Comparison of ENCODE assay signal across 8 cellular contexts in genomic region chr1:232950197-232950918, GRCh38. TPM values are rescaled to one million over a fixed set of nuclear protein-coding genes. Genes with fewer than 3 reads are reported as not detected.
DNase-seq lines count a peak whose midpoint lies in the region; TF ChIP-seq lines count a peak whose summit lies in the region.

Gene NTPCR, plus strand, starts transcription at chr1:232950611. Its CDS starts 100 bp downstream, at chr1:232950711.

- no peaks in the 10 kb centered on the region for H3K27me3 ChIP-seq in H9 (ENCODE audit: insufficient read depth, low read length)
- no peaks in the 10 kb centered on the region for H3K27me3 ChIP-seq in MG63
- H3K27me3 ChIP-seq in neural progenitor cell, result no peaks in the 10 kb centered on the region

- TF ChIP-seq CTCF in H9 (conservative IDR thresholded peaks at IDR 0.05) (peak; percentile 19; the same call in 1 of the 3 replicates), foreskin fibroblast (IDR thresholded peaks at IDR 0.05; ENCODE audit: low read depth, low read length) (no peak), neural progenitor cell (IDR thresholded peaks at IDR 0.05) (peak; percentile 5)

- H3K79me2 ChIP-seq in H9 (ENCODE audit: insufficient read depth, low read length) (peaks cover 9% of the 10 kb centered on the region; the same call in 1 of the 2 replicates), neural progenitor cell (ENCODE audit: low read depth) (peaks cover 49% of the 10 kb centered on the region)

- H3K27ac ChIP-seq in H9 (ENCODE audit: insufficient read length, low read depth, low read length) (peak within 1 kb of the TSS; percentile 66), neural progenitor cell (no peak within 1 kb of the TSS)

- no peaks in the 10 kb centered on the region for H3F3A ChIP-seq in neural progenitor cell (ENCODE audit: low read depth)

- H3K36me3 ChIP-seq in ES-I3 (ENCODE audit: insufficient read depth, low read length) (no peaks in the 10 kb centered on the region), MG63 (peaks cover 5% of the 10 kb centered on the region; the same call in 1 of the 2 replicates), neural progenitor cell (no peaks in the 10 kb centered on the region)

- H4K91ac ChIP-seq in H9 (ENCODE audit: insufficient read length, low read depth, low read length), result no peak within 1 kb of the TSS

- H3K4me2 ChIP-seq in H9 (ENCODE audit: insufficient read depth, insufficient read length, low read length), result peak within 1 kb of the TSS; percentile 71
- H3K4me2 ChIP-seq in neural progenitor cell, result peak within 1 kb of the TSS; percentile 90

- H3K9me3 ChIP-seq in ES-I3 (ENCODE audit: control insufficient read depth, insufficient read depth, low read length) (no peaks in the 10 kb centered on the region), H9 (ENCODE audit: control insufficient read depth, low read depth, low read length) (no peaks in the 10 kb centered on the region), MG63 (no peaks in the 10 kb centered on the region), neural progenitor cell (ENCODE audit: low read depth) (no peaks in the 10 kb centered on the region)

- no peak within 1 kb of the TSS for H3K56ac ChIP-seq in H9 (ENCODE audit: insufficient read length, low read depth, low read length)

- H3K4me3 ChIP-seq in MG63, result peak within 1 kb of the TSS; percentile 86
- H3K4me3 ChIP-seq in foreskin fibroblast (ENCODE audit: low read depth in 1 of 2, low read length in 2 of 2), result peak within 1 kb of the TSS; percentile 74 to 90
- H3K4me3 ChIP-seq in neural progenitor cell, result peak within 1 kb of the TSS; percentile 89

- H2AK5ac ChIP-seq in H9 (ENCODE audit: insufficient read length, low read length), result no peak within 1 kb of the TSS

- H2AFZ ChIP-seq in H9 (ENCODE audit: low read length), result peak within 1 kb of the TSS; percentile 98
- H2AFZ ChIP-seq in neural progenitor cell (replicated peaks), result peak within 1 kb of the TSS; percentile 99

- no peak within 1 kb of the TSS for H3K23ac ChIP-seq in H9 (ENCODE audit: insufficient read length, low read depth, low read length)

- H3K9ac ChIP-seq in ES-I3 (ENCODE audit: low read depth, low read length) (peak within 1 kb of the TSS; percentile 87), H9 (ENCODE audit: extremely low read depth, insufficient read length, low read length) (peak within 1 kb of the TSS; percentile 87), neural progenitor cell (peak within 1 kb of the TSS; percentile 44)

- H3K27ac Mint-ChIP-seq in H9, result peak within 1 kb of the TSS; percentile 84 to 99 (median 99)
- peak within 1 kb of the TSS; percentile 98 for H3K27ac Mint-ChIP-seq in neural progenitor cell

- H3K4me1 Mint-ChIP-seq in H9 (peaks cover 38 to 41% of the 10 kb centered on the region in 2 experiments), neural progenitor cell (peaks cover 39% of the 10 kb centered on the region)

- H3K36me3 Mint-ChIP-seq in H9 (ENCODE audit: insufficient read depth in 1 of 3, low read depth in 3 of 3), result peaks cover 0 to 4% (median 0%) of the 10 kb centered on the region in 3 experiments; a peak in 1 of 7 replicates
- peaks cover 5% of the 10 kb centered on the region for H3K36me3 Mint-ChIP-seq in neural progenitor cell

- H3K4me1 ChIP-seq in ES-I3 (ENCODE audit: insufficient read depth, low read length) (peaks cover 25% of the 10 kb centered on the region), H9 (ENCODE audit: insufficient read depth, low read length) (peaks cover 4% of the 10 kb centered on the region; the same call in 1 of the 2 replicates), neural progenitor cell (peaks cover 18% of the 10 kb centered on the region)

- H3K27me3 Mint-ChIP-seq in H9 (ENCODE audit: low read depth), result peaks cover 6% of the 10 kb centered on the region; the same call in 1 of the 2 replicates
- peaks cover 4% of the 10 kb centered on the region for H3K27me3 Mint-ChIP-seq in neural progenitor cell (ENCODE audit: insufficient read depth, low read depth)

- no CpG with 5 or more reads among the region's 47 CpGs for WGBS in H9 (ENCODE audit: extremely low coverage, insufficient read length, low lambda C conversion rate)

- no peak within 1 kb of the TSS for H2BK12ac ChIP-seq in H9 (ENCODE audit: insufficient read length, low read depth, low read length)

- no peak within 1 kb of the TSS for H4K8ac ChIP-seq in H9 (replicated peaks; ENCODE audit: insufficient read length, low read depth, low read length)

- H3K79me1 ChIP-seq in H9 (ENCODE audit: insufficient read depth, low read depth, low read length, poor library complexity, severe bottlenecking), result peaks cover 6% of the 10 kb centered on the region

- H3K23me2 ChIP-seq in H9 (ENCODE audit: insufficient read length, low read depth, low read length, poor library complexity, severe bottlenecking), result peaks cover 3% of the 10 kb centered on the region

- H3K9me3 Mint-ChIP-seq in H9 (no peaks in the 10 kb centered on the region; a peak in 1 of 5 replicates), neural progenitor cell (no peaks in the 10 kb centered on the region)

- no peak within 1 kb of the TSS for H4K5ac ChIP-seq in H9 (ENCODE audit: insufficient read length, low read depth, low read length)

- H2BK20ac ChIP-seq in H9 (ENCODE audit: low read depth, low read length, poor library complexity, severe bottlenecking), result no peak within 1 kb of the TSS

- peak within 1 kb of the TSS; percentile 91 for H3K18ac ChIP-seq in H9 (ENCODE audit: insufficient read length, low read depth, low read length)

- H3K4ac ChIP-seq in H9 (ENCODE audit: low read depth, low read length), result no peak within 1 kb of the TSS

- peak within 1 kb of the TSS; percentile 93; the same call in 1 of the 2 replicates for H3K14ac ChIP-seq in H9 (ENCODE audit: insufficient read depth, low read length)

- H2BK15ac ChIP-seq in H9 (ENCODE audit: low read depth, low read length), result 0 out of 2 replicates have a peak within 1 kb of the TSS, but pooled peaks have one; percentile 17

- no peak within 1 kb of the TSS for H2BK5ac ChIP-seq in H9 (ENCODE audit: insufficient read length, low read length)

- H3K4me3 Mint-ChIP-seq in H9 (peak within 1 kb of the TSS; percentile 83 to 98), neural progenitor cell (peak within 1 kb of the TSS; percentile 98)

- no peak within 1 kb of the TSS for H3T11ph ChIP-seq in H9 (ENCODE audit: low read length)

- DNase-seq in H9, result peak; percentile 96
- DNase-seq in MG63, result peak; percentile 93
- peak; percentile 91 for DNase-seq in SIG-M5 treated with dmso at 0.1 percent for 504 hours (lab: John Stamatoyannopoulos, UW; ENCODE audit: unreplicated experiment)
- peak; percentile 95 for DNase-seq in activated gamma-delta T cell treated with Interleukin-2 at 50 U/mL for 16 hours
- peak; percentile 88 to 97 for DNase-seq in foreskin fibroblast
- DNase-seq in neural progenitor cell (ENCODE audit: low spot score), result peak; percentile 98
- peak; percentile 76 for DNase-seq in stromal cell of bone marrow (ENCODE audit: low read depth)

- H2BK120ac ChIP-seq in H9 (ENCODE audit: low read depth, low read length, poor library complexity, severe bottlenecking), result no peak within 1 kb of the TSS

- no peaks in the 10 kb centered on the region for H4K20me1 ChIP-seq in H9 (ENCODE audit: control insufficient read depth, insufficient read depth, insufficient read length)
- peaks cover 3% of the 10 kb centered on the region for H4K20me1 ChIP-seq in neural progenitor cell (ENCODE audit: low read depth)

RNA-seq across cellular contexts. Expression of gene NTPCR, which starts in this region (rescaled TPM):
- total RNA-seq in H9 (2021), result 87.4 and 92.3 TPM in 2 replicates
- 34.5 and 47.6 TPM in 2 replicates for total RNA-seq in MG63 (2014; rRNA removed; shearing (Covaris generic); ENCODE audit: low replicate concordance)
- 59.4 and 65.7 TPM in 2 replicates for total RNA-seq in neural progenitor cell (ENCODE audit: low replicate concordance)
